ENCODE assay signal across 8 cellular contexts in the genomic region with DNA sequence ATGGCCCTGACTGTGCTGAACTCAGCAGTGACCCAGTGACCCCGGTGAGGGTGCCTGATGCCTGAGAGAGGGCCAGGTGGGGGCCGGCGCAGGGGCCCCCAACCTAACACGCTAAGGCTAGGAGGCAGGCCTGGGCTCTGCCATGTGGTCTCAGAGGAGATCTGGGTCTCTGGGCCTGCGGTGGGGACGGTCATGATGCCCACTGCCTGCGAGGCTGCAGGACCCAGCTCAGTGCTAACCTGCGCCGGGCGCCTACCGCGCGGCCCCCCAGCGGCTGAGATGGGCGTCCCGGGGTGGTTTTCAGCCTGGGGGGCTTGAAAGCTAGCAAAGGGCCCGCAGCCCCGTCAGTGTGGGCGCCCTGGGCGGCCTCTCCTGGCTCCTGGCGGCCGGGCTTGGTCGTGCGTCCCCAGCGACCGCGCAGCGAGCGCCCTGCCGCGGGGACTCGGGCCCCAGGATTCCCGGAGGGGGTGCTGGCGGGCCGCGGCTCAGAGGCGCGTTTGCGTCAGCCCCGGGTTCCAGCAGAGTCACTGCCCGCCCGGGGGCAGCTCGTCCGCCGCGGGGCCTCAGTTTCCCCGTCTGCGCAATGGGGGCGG. TPM values are rescaled to one million over a fixed set of nuclear protein-coding genes. Genes with fewer than 3 reads are reported as not detected.
DNase-seq lines count a peak whose midpoint lies in the region; ATAC-seq and TF ChIP-seq lines count a peak whose summit lies in the region.

No MANE protein-coding gene starts in this region.

- no peaks in the 10 kb centered on the region for H3K79me2 ChIP-seq in neural progenitor cell (ENCODE audit: low read depth)

- peak overlapping the region; percentile 96 for H3K4me3 Mint-ChIP-seq in endothelial cell (ENCODE audit: unreplicated experiment)
- H3K4me3 Mint-ChIP-seq in neural progenitor cell: peak overlapping the region; percentile 81

- no peaks in the 10 kb centered on the region for H3K9me3 ChIP-seq in neural progenitor cell (ENCODE audit: low read depth)

- ATAC-seq in SK-N-SH treated with all-trans-retinoic acid at 6 μM for 48 hours: peak; percentile 46
- ATAC-seq in HG03196 (IDR thresholded peaks at IDR 0.05; ENCODE audit: unreplicated experiment): no peak
- ATAC-seq in HG03469 (IDR thresholded peaks at IDR 0.05; ENCODE audit: unreplicated experiment): no peak

- no peak overlapping the region for H2AFZ ChIP-seq in neural progenitor cell (replicated peaks)

- peaks cover 21% of the 10 kb centered on the region for H3K27me3 ChIP-seq in neural progenitor cell

- H3K4me1 Mint-ChIP-seq in endothelial cell (ENCODE audit: unreplicated experiment): peaks cover 8% of the 10 kb centered on the region
- H3K4me1 Mint-ChIP-seq in neural progenitor cell: peaks cover 4% of the 10 kb centered on the region

- no peaks in the 10 kb centered on the region for H3K36me3 ChIP-seq in neural progenitor cell

- peak overlapping the region; percentile 84 for H3K27ac Mint-ChIP-seq in endothelial cell (ENCODE audit: unreplicated experiment)
- H3K27ac Mint-ChIP-seq in neural progenitor cell: no peak overlapping the region

- H3K36me3 Mint-ChIP-seq in endothelial cell (ENCODE audit: low read depth, unreplicated experiment): peaks cover 34% of the 10 kb centered on the region
- no peaks in the 10 kb centered on the region for H3K36me3 Mint-ChIP-seq in neural progenitor cell

- no peak overlapping the region for H3K9ac ChIP-seq in neural progenitor cell

- H3K4me2 ChIP-seq in neural progenitor cell: peak overlapping the region; percentile 77

- no peak overlapping the region for H3K27ac ChIP-seq in neural progenitor cell

- peak overlapping the region; percentile 41 for H3K4me3 ChIP-seq in neural progenitor cell

- no peaks in the 10 kb centered on the region for H4K20me1 ChIP-seq in neural progenitor cell (ENCODE audit: low read depth)

- H3K9me3 Mint-ChIP-seq in endothelial cell (ENCODE audit: unreplicated experiment) (no peaks in the 10 kb centered on the region), neural progenitor cell (no peaks in the 10 kb centered on the region)

- DNase-seq in NOMO-1 (lab: John Stamatoyannopoulos, UW; ENCODE audit: unreplicated experiment in 2 of 2) (peak; percentile 64 to 77), NOMO-1 treated with dmso at 0.1 percent for 144 hours (lab: John Stamatoyannopoulos, UW; ENCODE audit: unreplicated experiment) (no peak), endothelial cell (ENCODE audit: low spot score) (no peak), neural progenitor cell (ENCODE audit: low spot score) (peak; percentile 76)
- no peak for DNase-seq in central memory CD4-positive, alpha-beta T cell

- H3F3A ChIP-seq in neural progenitor cell (ENCODE audit: low read depth): peaks cover 15% of the 10 kb centered on the region

- H3K27me3 Mint-ChIP-seq in endothelial cell (ENCODE audit: unreplicated experiment) (peaks cover 51% of the 10 kb centered on the region), neural progenitor cell (ENCODE audit: insufficient read depth, low read depth) (peaks cover 2% of the 10 kb centered on the region)

- no peak for TF ChIP-seq CTCF in endothelial cell (IDR thresholded peaks at IDR 0.05; ENCODE audit: unreplicated experiment)
- TF ChIP-seq CTCF in neural progenitor cell (IDR thresholded peaks at IDR 0.05): peak; percentile 44

- peaks cover 10% of the 10 kb centered on the region for H3K4me1 ChIP-seq in neural progenitor cell

TF ChIP-seq in SK-N-SH treated with all-trans-retinoic acid at 6 μM for 48 hours, 23 proteins besides CTCF, POLR2A, EP300 and RAD21:
- TF ChIP-seq ARNTL (CRISPR knock-in tag; IDR thresholded peaks at IDR 0.05; ENCODE audit: borderline replicate concordance, low read depth) (no peak), ZC3H10 (CRISPR knock-in tag; IDR thresholded peaks at IDR 0.05) (no peak), PPARA (CRISPR knock-in tag; IDR thresholded peaks at IDR 0.05; ENCODE audit: borderline replicate concordance) (no peak), ZNF565 (CRISPR knock-in tag; conservative IDR thresholded peaks at IDR 0.05; ENCODE audit: low read depth) (no peak), TOX (CRISPR knock-in tag; IDR thresholded peaks at IDR 0.05; ENCODE audit: borderline replicate concordance) (no peak), ZFP3 (CRISPR knock-in tag; IDR thresholded peaks at IDR 0.05) (no peak), GLIS3 (CRISPR knock-in tag; IDR thresholded peaks at IDR 0.05) (no peak), RARB (CRISPR knock-in tag; IDR thresholded peaks at IDR 0.05) (no peak)
- TF ChIP-seq, protein P1, sequence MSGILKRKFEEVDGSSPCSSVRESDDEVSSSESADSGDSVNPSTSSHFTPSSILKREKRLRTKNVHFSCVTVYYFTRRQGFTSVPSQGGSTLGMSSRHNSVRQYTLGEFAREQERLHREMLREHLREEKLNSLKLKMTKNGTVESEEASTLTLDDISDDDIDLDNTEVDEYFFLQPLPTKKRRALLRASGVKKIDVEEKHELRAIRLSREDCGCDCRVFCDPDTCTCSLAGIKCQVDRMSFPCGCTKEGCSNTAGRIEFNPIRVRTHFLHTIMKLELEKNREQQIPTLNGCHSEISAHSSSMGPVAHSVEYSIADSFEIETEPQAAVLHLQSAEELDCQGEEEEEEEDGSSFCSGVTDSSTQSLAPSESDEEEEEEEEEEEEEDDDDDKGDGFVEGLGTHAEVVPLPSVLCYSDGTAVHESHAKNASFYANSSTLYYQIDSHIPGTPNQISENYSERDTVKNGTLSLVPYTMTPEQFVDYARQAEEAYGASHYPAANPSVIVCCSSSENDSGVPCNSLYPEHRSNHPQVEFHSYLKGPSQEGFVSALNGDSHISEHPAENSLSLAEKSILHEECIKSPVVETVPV (CRISPR knock-in tag; IDR thresholded peaks at IDR 0.05): no peak

RNA-seq across cellular contexts. Expression of a gene that starts 2.5 kb away (rescaled TPM):
- total RNA-seq in endothelial cell (ENCODE audit: unreplicated experiment): 945 TPM
- 16.5 and 47.4 TPM in 2 replicates for total RNA-seq in neural progenitor cell (ENCODE audit: low replicate concordance)

RNA-seq across cellular contexts. Expression of a gene that starts 22.1 kb away (rescaled TPM):
- total RNA-seq in endothelial cell (ENCODE audit: unreplicated experiment): 38.9 TPM
- 2.4 and 3.4 TPM in 2 replicates for total RNA-seq in neural progenitor cell (ENCODE audit: low replicate concordance)

RNA-seq across cellular contexts. Expression of a gene that starts 47.2 kb away (rescaled TPM):
- total RNA-seq in endothelial cell (ENCODE audit: unreplicated experiment): 293 TPM
- total RNA-seq in neural progenitor cell (ENCODE audit: low replicate concordance): 11.8 and 52.8 TPM in 2 replicates

Comparison
In these comparisons a context has a peak if more than half of its experiments do, and no peak if none do; other contexts are left out.
1. DNase-seq: peak in NOMO-1 (2 of 2) and neural progenitor cell (single experiment); none in NOMO-1 treated with dmso at 0.1 percent for 144 hours (single experiment), endothelial cell (single experiment) and central memory CD4-positive, alpha-beta T cell (single experiment).
2. RNA of a gene that starts 2.5 kb away (total RNA-seq): 945 TPM in endothelial cell (single experiment); 16.5 to 47.4 TPM in neural progenitor cell; every median in the first group is over 10 times any median in the second.